Comparison of ENCODE assay signal across 16 cellular contexts in genomic region chr15:22851513-22851912, GRCh38. TPM values are rescaled to one million over a fixed set of nuclear protein-coding genes. Genes with fewer than 3 reads are reported as not detected.
DNase-seq lines count a peak whose midpoint lies in the region; ATAC-seq and TF ChIP-seq lines count a peak whose summit lies in the region.
"Had no signal": no experiment of that assay in that cellular context is flagged by ENCODE, and none has a peak within 500 bp of the region (broad histone marks: within the 10 kb centered on the region; RNA-seq: fewer than 3 reads in every experiment).

No MANE protein-coding gene starts in this region.

- no peaks in the 10 kb centered on the region for H3K4me1 ChIP-seq in PC-9 (replicated peaks; ENCODE audit: insufficient read depth)

- H2AFZ ChIP-seq in PC-9, result no peak overlapping the region
- H2AFZ ChIP-seq: GM23248 had no signal

- no peak overlapping the region for H3K4me3 ChIP-seq in Jurkat, Clone E6-1 (ENCODE audit: low read length)
- H3K4me3 ChIP-seq in PC-9, result no peak overlapping the region
- H3K4me3 ChIP-seq: GM23248 had no signal

- H3K4me1 Mint-ChIP-seq in activated T-cell treated with anti-CD3 and anti-CD28 coated beads, Interleukin-2, amount 50 U/mL, for 24 hours (ENCODE audit: low read depth), result peaks cover 39% of the 10 kb centered on the region
- H3K4me1 Mint-ChIP-seq in T-helper 17 cell (peaks cover 13% of the 10 kb centered on the region), progenitor cell of endocrine pancreas (ENCODE audit: low read depth) (no peaks in the 10 kb centered on the region)

- H3K27me3 ChIP-seq in PC-9 (ENCODE audit: insufficient read depth, low read depth), result no peaks in the 10 kb centered on the region

- H3K36me3 Mint-ChIP-seq in activated T-cell treated with anti-CD3 and anti-CD28 coated beads, Interleukin-2, amount 50 U/mL, for 24 hours (ENCODE audit: low read depth), result peaks cover 89% of the 10 kb centered on the region
- H3K36me3 Mint-ChIP-seq in T-helper 17 cell (ENCODE audit: low read depth) (peaks cover 5% of the 10 kb centered on the region), progenitor cell of endocrine pancreas (ENCODE audit: insufficient read depth) (peaks cover 22% of the 10 kb centered on the region)

- TF ChIP-seq CTCF in progenitor cell of endocrine pancreas (IDR thresholded peaks at IDR 0.05; ENCODE audit: unreplicated experiment) (no peak), PC-9 (conservative IDR thresholded peaks at IDR 0.05) (no peak)

- peak overlapping the region; percentile 53 for H3K27ac Mint-ChIP-seq in activated T-cell treated with anti-CD3 and anti-CD28 coated beads, Interleukin-2, amount 50 U/mL, for 24 hours
- H3K27ac Mint-ChIP-seq in T-helper 17 cell (peak overlapping the region; percentile 34), progenitor cell of endocrine pancreas (no peak overlapping the region)
- H3K27ac Mint-ChIP-seq: B cell; CD4-positive, alpha-beta T cell had no signal

- H3K27me3 Mint-ChIP-seq in activated T-cell treated with anti-CD3 and anti-CD28 coated beads, Interleukin-2, amount 50 U/mL, for 24 hours, result no peaks in the 10 kb centered on the region
- no peaks in the 10 kb centered on the region for H3K27me3 Mint-ChIP-seq in T-helper 17 cell
- no peaks in the 10 kb centered on the region for H3K27me3 Mint-ChIP-seq in progenitor cell of endocrine pancreas
- H3K27me3 Mint-ChIP-seq: B cell; CD4-positive, alpha-beta T cell had no signal

- intact Hi-C loops in PC-9 (cut with micrococcal nuclease; ENCODE audit: unreplicated experiment), result no loop called here

- H3K9me2 ChIP-seq in PC-9 (ENCODE audit: insufficient read depth), result no peaks in the 10 kb centered on the region

- no peaks in the 10 kb centered on the region for H3K9me3 Mint-ChIP-seq in activated T-cell treated with anti-CD3 and anti-CD28 coated beads, Interleukin-2, amount 50 U/mL, for 24 hours
- no peaks in the 10 kb centered on the region for H3K9me3 Mint-ChIP-seq in progenitor cell of endocrine pancreas (ENCODE audit: low read depth)
- H3K9me3 Mint-ChIP-seq: CD4-positive, alpha-beta T cell had no signal

- no peak for ATAC-seq in T-helper 17 cell
- ATAC-seq: HCT116 had no signal

- DNase-seq in activated T-cell treated with anti-CD3 and anti-CD28 coated beads, Interleukin-2, amount 50 U/mL, for 24 hours, result no peak
- DNase-seq in activated T-cell treated with anti-CD3 and anti-CD28 coated beads, Interleukin-2, amount 50 U/mL, for 48 hours, result no peak
- DNase-seq in Jurkat, Clone E6-1 (ENCODE audit: low read depth, low spot score), result peak; percentile 14
- DNase-seq in T-helper 17 cell (no peak), foreskin melanocyte (peak; percentile 76), progenitor cell of endocrine pancreas (ENCODE audit: low spot score, unreplicated experiment) (no peak), PC-9 (no peak)
- DNase-seq: C1 segment of cervical spinal cord; CD4-positive, alpha-beta T cell; DMS153; DMS79 treated with DMSO at 0.1 percent for 48 hours; EL; GM23248 had no signal

- no peaks in the 10 kb centered on the region for H3F3A ChIP-seq in PC-9 (ENCODE audit: insufficient read depth, low read depth)

- POLR2A ChIA-PET in PC-9 (lab: Charles Lee; ENCODE audit: unreplicated experiment), result no interaction called here

- CTCF ChIA-PET in PC-9 (lab: Charles Lee), result no interaction called here

- H4K20me1 ChIP-seq in PC-9 (ENCODE audit: insufficient read depth), result peaks cover 19% of the 10 kb centered on the region

- H3K79me2 ChIP-seq in PC-9 (ENCODE audit: low read depth), result peaks cover 27% of the 10 kb centered on the region

- no peak overlapping the region for H3K27ac ChIP-seq in PC-9
- H3K27ac ChIP-seq: GM23248, HL-60 had no signal

- no peak overlapping the region for H3K4me3 Mint-ChIP-seq in activated T-cell treated with anti-CD3 and anti-CD28 coated beads, Interleukin-2, amount 50 U/mL, for 24 hours
- no peak overlapping the region for H3K4me3 Mint-ChIP-seq in T-helper 17 cell
- no peak overlapping the region for H3K4me3 Mint-ChIP-seq in progenitor cell of endocrine pancreas (ENCODE audit: low read depth)
- H3K4me3 Mint-ChIP-seq: B cell; CD4-positive, alpha-beta T cell had no signal

- no peaks in the 10 kb centered on the region for H3K9me3 ChIP-seq in T-helper 17 cell (ENCODE audit: control insufficient read depth, low read length, poor library complexity, severe bottlenecking)
- no peaks in the 10 kb centered on the region for H3K9me3 ChIP-seq in PC-9 (ENCODE audit: insufficient read depth, low read depth)

- H3K4me2 ChIP-seq in PC-9, result no peak overlapping the region

- BruUV-seq in PC-9 (replicated peaks; lab: Mats Ljungman, UMichigan), result no TSS peak

- 0 out of 2 replicates have a peak, but pooled peaks cover 7% of the 10 kb centered on the region for H3K36me3 ChIP-seq in PC-9 (ENCODE audit: low read depth)

RNA-seq across cellular contexts. Expression of gene NIPA2, which starts 13.0 kb away (rescaled TPM):
- 56.7 TPM for polyA plus RNA-seq in Jurkat, Clone E6-1 (2012; ENCODE audit: insufficient read depth, insufficient read length)
- total RNA-seq in T-helper 17 cell (10 to 100 TPM; 32.0 to 34.5 TPM), progenitor cell of endocrine pancreas (34.3 and 42.0 TPM in 2 replicates), PC-9 (2021) (48.4 and 65.6 TPM in 2 replicates)

Comparison
In these comparisons a context has a peak if more than half of its experiments do, and no peak if none do; other contexts are left out.
1. DNase-seq: peak in Jurkat, Clone E6-1 (single experiment) and foreskin melanocyte (single experiment); none in activated T-cell treated with anti-CD3 and anti-CD28 coated beads, Interleukin-2, amount 50 U/mL, for 24 hours (single experiment), activated T-cell treated with anti-CD3 and anti-CD28 coated beads, Interleukin-2, amount 50 U/mL, for 48 hours (0 of 2), T-helper 17 cell (0 of 3), progenitor cell of endocrine pancreas (single experiment) and PC-9 (0 of 2).